In genomic region chr12:50764861-50765324, GRCh38 we compare ENCODE assay signal across 8 cellular contexts. TPM values are rescaled to one million over a fixed set of nuclear protein-coding genes. Genes with fewer than 3 reads are reported as not detected.
DNase-seq lines count a peak whose midpoint lies in the region; ATAC-seq and TF ChIP-seq lines count a peak whose summit lies in the region.

No MANE protein-coding gene starts in this region.

- H3K4me1 ChIP-seq in SJSA1 (replicated peaks) = peaks cover 10% of the 10 kb centered on the region
- peaks cover 7 to 45% of the 10 kb centered on the region in 2 donors for H3K4me1 ChIP-seq in left lung

- H3K27me3 ChIP-seq in SJSA1 (replicated peaks) = no peaks in the 10 kb centered on the region
- no peaks in the 10 kb centered on the region for H3K27me3 ChIP-seq in left lung

- intact Hi-C loops in left lung (cut with DNase I) = no loop called here

- H3K27ac ChIP-seq in SJSA1 (peak overlapping the region; percentile 97), left lung (peak overlapping the region; percentile 96 to 97)

- TF ChIP-seq CTCF in GM12875 (IDR thresholded peaks at IDR 0.05; ENCODE audit: borderline replicate concordance, insufficient read depth, low read depth, low read length) (no peak), left lung (IDR thresholded peaks at IDR 0.05) (no peak)

- peaks cover 5% of the 10 kb centered on the region; the same call in 1 of the 2 replicates for H3K36me3 ChIP-seq in SJSA1
- no peaks in the 10 kb centered on the region for H3K36me3 ChIP-seq in left lung

- DNase-seq in AG08395 (ENCODE audit: low spot score) (peak; percentile 47), SJSA1 (ENCODE audit: low read depth in 1 of 2, low spot score in 2 of 2) (peak in 1 of 2 experiments; percentile 48), left lung (no peak), epidermal melanocyte (ENCODE audit: insufficient read length, low spot score) (no peak)
- peak; percentile 59 for DNase-seq in central memory CD4-positive, alpha-beta T cell
- DNase-seq in stimulated activated CD8-positive, alpha-beta memory T cell treated with anti-CD3 and anti-CD28 coated beads, Interleukin-2, amount 100 ng/mL, for 48 hours (ENCODE audit: low read depth in 2 of 2) = peak; percentile 9 to 14

- ATAC-seq in HG03439 (IDR thresholded peaks at IDR 0.05; ENCODE audit: unreplicated experiment) (peak; percentile 36), left lung (peak; percentile 10)

- no peaks in the 10 kb centered on the region for H3K9me3 ChIP-seq in SJSA1 (replicated peaks)
- no peaks in the 10 kb centered on the region for H3K9me3 ChIP-seq in left lung

- peak overlapping the region; percentile 94 for H3K4me3 ChIP-seq in GM12875 (ENCODE audit: low read depth, low read length)
- H3K4me3 ChIP-seq in SJSA1 = peak overlapping the region; percentile 96
- peak overlapping the region; percentile 97 to 99 for H3K4me3 ChIP-seq in left lung

RNA-seq across cellular contexts. Expression of gene ATF1, which starts 1.0 kb away (rescaled TPM):
- 36.9 and 38.1 TPM in 2 replicates for total RNA-seq in SJSA1 (2014; rRNA removed; shearing (Covaris generic))
- 10 to 100 TPM; 33.0 to 34.4 TPM for total RNA-seq in left lung

Comparison
In these comparisons a context has a peak if more than half of its experiments do, and no peak if none do; other contexts are left out.
1. DNase-seq: peak in AG08395 (single experiment), central memory CD4-positive, alpha-beta T cell (single experiment) and stimulated activated CD8-positive, alpha-beta memory T cell treated with anti-CD3 and anti-CD28 coated beads, Interleukin-2, amount 100 ng/mL, for 48 hours (2 of 2); none in left lung (0 of 2) and epidermal melanocyte (single experiment).
2. Peak in every context shown above with its lines, with median percentiles within 50 percentile points of each other: H3K4me3 ChIP-seq.